In genomic region chr11:95586681-95587080, GRCh38 we compare ENCODE assay signal across 1 cellular context.
TF ChIP-seq lines count a peak whose summit lies in the region.

No MANE protein-coding gene starts in this region.

TF ChIP-seq in GM23338, 12 proteins besides CTCF, POLR2A, EP300 and RAD21 (continued from another document):
- TF ChIP-seq, protein P1, sequence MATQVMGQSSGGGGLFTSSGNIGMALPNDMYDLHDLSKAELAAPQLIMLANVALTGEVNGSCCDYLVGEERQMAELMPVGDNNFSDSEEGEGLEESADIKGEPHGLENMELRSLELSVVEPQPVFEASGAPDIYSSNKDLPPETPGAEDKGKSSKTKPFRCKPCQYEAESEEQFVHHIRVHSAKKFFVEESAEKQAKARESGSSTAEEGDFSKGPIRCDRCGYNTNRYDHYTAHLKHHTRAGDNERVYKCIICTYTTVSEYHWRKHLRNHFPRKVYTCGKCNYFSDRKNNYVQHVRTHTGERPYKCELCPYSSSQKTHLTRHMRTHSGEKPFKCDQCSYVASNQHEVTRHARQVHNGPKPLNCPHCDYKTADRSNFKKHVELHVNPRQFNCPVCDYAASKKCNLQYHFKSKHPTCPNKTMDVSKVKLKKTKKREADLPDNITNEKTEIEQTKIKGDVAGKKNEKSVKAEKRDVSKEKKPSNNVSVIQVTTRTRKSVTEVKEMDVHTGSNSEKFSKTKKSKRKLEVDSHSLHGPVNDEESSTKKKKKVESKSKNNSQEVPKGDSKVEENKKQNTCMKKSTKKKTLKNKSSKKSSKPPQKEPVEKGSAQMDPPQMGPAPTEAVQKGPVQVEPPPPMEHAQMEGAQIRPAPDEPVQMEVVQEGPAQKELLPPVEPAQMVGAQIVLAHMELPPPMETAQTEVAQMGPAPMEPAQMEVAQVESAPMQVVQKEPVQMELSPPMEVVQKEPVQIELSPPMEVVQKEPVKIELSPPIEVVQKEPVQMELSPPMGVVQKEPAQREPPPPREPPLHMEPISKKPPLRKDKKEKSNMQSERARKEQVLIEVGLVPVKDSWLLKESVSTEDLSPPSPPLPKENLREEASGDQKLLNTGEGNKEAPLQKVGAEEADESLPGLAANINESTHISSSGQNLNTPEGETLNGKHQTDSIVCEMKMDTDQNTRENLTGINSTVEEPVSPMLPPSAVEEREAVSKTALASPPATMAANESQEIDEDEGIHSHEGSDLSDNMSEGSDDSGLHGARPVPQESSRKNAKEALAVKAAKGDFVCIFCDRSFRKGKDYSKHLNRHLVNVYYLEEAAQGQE (IDR thresholded peaks at IDR 0.05; ENCODE audit: unreplicated experiment), result no peak
